In genomic region chr5:127871448-127872153, GRCh38 we compare ENCODE assay signal across 14 cellular contexts.
A peak's percentile ranks its signal among the peaks of the same experiment; 100 is the strongest.
DNase-seq lines count a peak whose midpoint lies in the region; ATAC-seq, FAIRE-seq and TF ChIP-seq lines count a peak whose summit lies in the region.
"Had no signal": no experiment of that assay in that cellular context is flagged by ENCODE, and none has a peak within 500 bp of the region (broad histone marks: within the 10 kb centered on the region; RNA-seq: fewer than 3 reads in every experiment).

No MANE protein-coding gene starts in this region.

- no peaks in the 10 kb centered on the region for H3K36me3 ChIP-seq in skeletal muscle tissue (ENCODE audit: control insufficient read depth in 3 of 3, insufficient read depth in 3 of 3, low read length in 3 of 3)
- H3K36me3 ChIP-seq in smooth muscle cell (ENCODE audit: low read depth), result no peaks in the 10 kb centered on the region
- H3K36me3 ChIP-seq in neuronal stem cell (replicated peaks in 1 of 2; ENCODE audit: control insufficient read depth in 2 of 2, insufficient read depth in 2 of 2, low read length in 2 of 2), result no peaks in the 10 kb centered on the region

- peak; percentile 39 for FAIRE-seq in GM18507 (lab: Jason Lieb, UNC)

- no peak overlapping the region for H3K14ac ChIP-seq in neuronal stem cell (ENCODE audit: low read length)

- H3K27ac ChIP-seq in skeletal muscle tissue (ENCODE audit: low read depth, low read length) (peak overlapping the region; percentile 49), smooth muscle cell (ENCODE audit: low read depth) (no peak overlapping the region), neuronal stem cell (replicated peaks; ENCODE audit: low read length) (no peak overlapping the region)

- H3K4me2 ChIP-seq in smooth muscle cell (no peak overlapping the region), neuronal stem cell (ENCODE audit: insufficient read depth, low read length, poor library complexity, severe bottlenecking) (no peak overlapping the region)

- no peak overlapping the region for H2AK5ac ChIP-seq in neuronal stem cell (ENCODE audit: low read depth, low read length)

- no peak overlapping the region for H3K4ac ChIP-seq in neuronal stem cell (ENCODE audit: low read length)

- no peak overlapping the region for H3K9ac ChIP-seq in skeletal muscle tissue (ENCODE audit: low read depth in 1 of 3, low read length in 3 of 3)
- no peak overlapping the region for H3K9ac ChIP-seq in smooth muscle cell (ENCODE audit: low read depth)
- H3K9ac ChIP-seq in neuronal stem cell (ENCODE audit: low read depth, low read length, poor library complexity), result no peak overlapping the region

- no peak overlapping the region for H3K4me3 ChIP-seq in astrocyte of the spinal cord (ENCODE audit: low read depth, low read length)
- no peak overlapping the region for H3K4me3 ChIP-seq in skeletal muscle tissue (ENCODE audit: low read length in 3 of 3)
- no peak overlapping the region for H3K4me3 ChIP-seq in smooth muscle cell
- H3K4me3 ChIP-seq in neuronal stem cell (ENCODE audit: low read length in 2 of 2), result no peak overlapping the region

- no peaks in the 10 kb centered on the region for H4K20me1 ChIP-seq in smooth muscle cell (ENCODE audit: low read depth)

- in situ Hi-C loops in astrocyte of the spinal cord (cut with HindIII; ENCODE audit: low sequenced_read_pairs), result no loop called here

- H3K27me3 ChIP-seq in skeletal muscle tissue (ENCODE audit: control insufficient read depth in 3 of 3, insufficient read depth in 3 of 3, low read length in 3 of 3) (no peaks in the 10 kb centered on the region), smooth muscle cell (ENCODE audit: low read depth) (no peaks in the 10 kb centered on the region), neuronal stem cell (ENCODE audit: control insufficient read depth in 3 of 3, insufficient read depth in 3 of 3, low read depth in 1 of 3, low read length in 3 of 3) (no peaks in the 10 kb centered on the region)

- no peak overlapping the region for H3K23ac ChIP-seq in neuronal stem cell (ENCODE audit: low read depth, low read length, poor library complexity)

- H3K79me1 ChIP-seq in neuronal stem cell (ENCODE audit: low read depth, low read length), result no peaks in the 10 kb centered on the region

- H4K91ac ChIP-seq in neuronal stem cell (ENCODE audit: low read depth, low read length, poor library complexity), result no peak overlapping the region

- no peak overlapping the region for H2BK5ac ChIP-seq in neuronal stem cell (ENCODE audit: low read length)

- H3K79me2 ChIP-seq in smooth muscle cell (ENCODE audit: low read depth), result no peaks in the 10 kb centered on the region

- no peak overlapping the region for H2BK12ac ChIP-seq in neuronal stem cell (ENCODE audit: low read length)

- no peak overlapping the region for H4K8ac ChIP-seq in neuronal stem cell (ENCODE audit: low read depth, low read length)

- no peak overlapping the region for H2BK15ac ChIP-seq in neuronal stem cell (ENCODE audit: low read length)

- no peak for DNase-seq in GM18507 (ENCODE audit: extremely low spot score, insufficient read length, low read depth)
- peak; percentile 50 for DNase-seq in astrocyte of the spinal cord (ENCODE audit: low read depth, low spot score)
- peak; percentile 92 for DNase-seq in foreskin melanocyte
- DNase-seq in smooth muscle cell (lab: John Stamatoyannopoulos, UW; ENCODE audit: unreplicated experiment), result no peak
- DNase-seq in DMS53 (lab: John Stamatoyannopoulos, UW), result no peak
- no peak for DNase-seq in neuronal stem cell (ENCODE audit: low spot score)
- DNase-seq: CD4-positive, CD25-positive, alpha-beta regulatory T cell; NCI-H146; NK-92 treated with Interleukin-12 subunit alpha and Interleukin-12 subunit beta, amount 100 ng/mL, for 24 hours; stimulated activated CD4-positive, alpha-beta T cell treated with anti-CD3 and anti-CD28 coated beads, Interleukin-12 subunit alpha, Interleukin-12 subunit beta, amount 100 ng/mL, for 4 hours; stimulated activated CD8-positive, alpha-beta memory T cell treated with anti-CD3 and anti-CD28 coated beads, Interleukin-4, amount 100 ng/mL, for 48 hours; T-cell had no signal

- H3K4me1 ChIP-seq in skeletal muscle tissue (ENCODE audit: control insufficient read depth in 3 of 3, insufficient read depth in 3 of 3, low read length in 3 of 3) (peaks cover 16 to 18% (median 17%) of the 10 kb centered on the region in 3 donors), smooth muscle cell (ENCODE audit: low read depth) (peaks cover 4% of the 10 kb centered on the region), neuronal stem cell (ENCODE audit: control insufficient read depth in 2 of 2, insufficient read depth in 1 of 2, low read depth in 1 of 2, low read length in 2 of 2) (peaks cover 3 to 7% of the 10 kb centered on the region in 2 donors)

- no peaks in the 10 kb centered on the region for H3K9me3 ChIP-seq in skeletal muscle tissue (ENCODE audit: control insufficient read depth in 3 of 3, low read length in 3 of 3)
- no peaks in the 10 kb centered on the region for H3K9me3 ChIP-seq in smooth muscle cell (replicated peaks; ENCODE audit: low read depth)
- no peaks in the 10 kb centered on the region for H3K9me3 ChIP-seq in neuronal stem cell (replicated peaks in 1 of 2; ENCODE audit: control insufficient read depth in 2 of 2, insufficient read depth in 1 of 2, low read depth in 1 of 2, low read length in 2 of 2)

- no peak for ATAC-seq in HG03521 (IDR thresholded peaks at IDR 0.05; ENCODE audit: unreplicated experiment)
- ATAC-seq: T-cell had no signal

- WGBS in smooth muscle cell (ENCODE audit: low lambda C conversion rate), result 77% methylated on average over 8 of the region's 8 CpGs
- WGBS in neuronal stem cell (ENCODE audit: extremely low coverage in 2 of 2, insufficient read length in 2 of 2, insufficient replicate concordance in 1 of 2), 2 donors, result no CpG with 5 or more reads among the region's 8 CpGs

- H3K18ac ChIP-seq in neuronal stem cell (ENCODE audit: low read length), result no peak overlapping the region

- no peaks in the 10 kb centered on the region for H3F3A ChIP-seq in smooth muscle cell (ENCODE audit: low read depth)

- H2AFZ ChIP-seq in smooth muscle cell (ENCODE audit: low read depth), result no peak overlapping the region
- H2AFZ ChIP-seq in neuronal stem cell (ENCODE audit: low read length), result no peak overlapping the region

- TF ChIP-seq CTCF in astrocyte of the spinal cord (IDR thresholded peaks at IDR 0.05; ENCODE audit: low read depth, low read length), result no peak
- TF ChIP-seq CTCF in smooth muscle cell (IDR thresholded peaks at IDR 0.05; ENCODE audit: borderline replicate concordance, insufficient read depth, poor library complexity, severe bottlenecking), result no peak

- H2BK120ac ChIP-seq in neuronal stem cell (ENCODE audit: low read depth, low read length), result no peak overlapping the region

Comparison
In these comparisons a context has a peak if more than half of its experiments do, and no peak if none do; other contexts are left out.
1. DNase-seq: peak in astrocyte of the spinal cord (single experiment) and foreskin melanocyte (single experiment); none in GM18507 (single experiment), smooth muscle cell (single experiment), DMS53 (single experiment) and neuronal stem cell (single experiment).